Comparison of ENCODE assay signal across 14 cellular contexts in genomic region chr11:295351-296205, GRCh38. TPM values are rescaled to one million over a fixed set of nuclear protein-coding genes. Genes with fewer than 3 reads are reported as not detected.
DNase-seq lines count a peak whose midpoint lies in the region; ATAC-seq and TF ChIP-seq lines count a peak whose summit lies in the region.
"Had no signal": no experiment of that assay in that cellular context is flagged by ENCODE, and none has a peak within 500 bp of the region (broad histone marks: within the 10 kb centered on the region; RNA-seq: fewer than 3 reads in every experiment).

No MANE protein-coding gene starts in this region.

- intact Hi-C loops in psoas muscle (cut with DNase I), result loop anchor here in 1 of 2 donors (5.0 kb wide), 1 partner anchor 67 kb away; no protein-coding TSS in a partner anchor
- intact Hi-C loops in activated T-helper 2 cell treated with anti-CD3 and anti-CD28 coated beads, Interferon-gamma antibody, Interleukin-2, Interleukin-4, amounts not matched to agents 10 μg/mL and 5 μg/mL and 100 μg/mL, durations not matched to agents 14 hours and 24 hours and 36 hours (cut with micrococcal nuclease), result no loop called here

- H3K27ac Mint-ChIP-seq in chondrocyte (ENCODE audit: unreplicated experiment), result no peak overlapping the region
- no peak overlapping the region for H3K27ac Mint-ChIP-seq in activated T-helper 2 cell treated with anti-CD3 and anti-CD28 coated beads, Interferon-gamma antibody, Interleukin-2, Interleukin-4, amounts not matched to agents 10 μg/mL and 5 μg/mL and 100 μg/mL, durations not matched to agents 14 hours and 24 hours and 36 hours

- H3K27ac ChIP-seq in psoas muscle, result no peak overlapping the region
- H3K27ac ChIP-seq: adrenal gland, GM23248, KMS-11, prostate gland had no signal

- no peak overlapping the region for H3K4me3 Mint-ChIP-seq in chondrocyte (ENCODE audit: unreplicated experiment)
- no peak overlapping the region for H3K4me3 Mint-ChIP-seq in activated T-helper 2 cell treated with anti-CD3 and anti-CD28 coated beads, Interferon-gamma antibody, Interleukin-2, Interleukin-4, amounts not matched to agents 10 μg/mL and 5 μg/mL and 100 μg/mL, durations not matched to agents 14 hours and 24 hours and 36 hours (ENCODE audit: low read depth)

- ATAC-seq in psoas muscle, result no peak

- no peak for TF ChIP-seq CTCF in chondrocyte (IDR thresholded peaks at IDR 0.05)
- no peak for TF ChIP-seq CTCF in psoas muscle (IDR thresholded peaks at IDR 0.05)

- peak; percentile 62 for DNase-seq in activated effector memory CD4-positive, alpha-beta T cell treated with anti-CD3 and anti-CD28 coated beads, Interleukin-2, amount 50 U/mL, for 16 hours
- no peak for DNase-seq in activated effector memory CD4-positive, alpha-beta T cell treated with Interleukin-2 at 50 U/mL for 16 hours
- DNase-seq in chondrocyte (ENCODE audit: low spot score) (peak; percentile 84), psoas muscle (peak; percentile 10 to 39), DMS79 treated with DMSO at 0.1 percent for 48 hours (lab: John Stamatoyannopoulos, UW) (no peak)
- no peak for DNase-seq in activated T-helper 2 cell treated with anti-CD3 and anti-CD28 coated beads, Interferon-gamma antibody, Interleukin-2, Interleukin-4, amounts not matched to agents 10 μg/mL and 5 μg/mL and 100 μg/mL, durations not matched to agents 14 hours and 24 hours and 36 hours (ENCODE audit: low spot score)
- DNase-seq: adrenal gland, GM23248, NCI-H1105, NCI-H2171, NCI-H748 treated with DMSO at 0.1 percent for 48 hours had no signal

- no peak overlapping the region for H3K4me3 ChIP-seq in psoas muscle
- H3K4me3 ChIP-seq: adrenal gland, GM23248, prostate gland had no signal

- no peaks in the 10 kb centered on the region for H3K27me3 Mint-ChIP-seq in chondrocyte (ENCODE audit: low read depth)
- H3K27me3 Mint-ChIP-seq in activated T-helper 2 cell treated with anti-CD3 and anti-CD28 coated beads, Interferon-gamma antibody, Interleukin-2, Interleukin-4, amounts not matched to agents 10 μg/mL and 5 μg/mL and 100 μg/mL, durations not matched to agents 14 hours and 24 hours and 36 hours (ENCODE audit: low read depth), result peaks cover 2% of the 10 kb centered on the region

- peaks cover 0 to 38% (median 2%) of the 10 kb centered on the region in 3 donors for H3K27me3 ChIP-seq in psoas muscle (ENCODE audit: insufficient read depth in 3 of 3, low read length in 2 of 3)

- H3K9me3 ChIP-seq in psoas muscle, result no peaks in the 10 kb centered on the region
- H3K9me3 ChIP-seq: adrenal gland, prostate gland had no signal

- H3K36me3 ChIP-seq in psoas muscle (ENCODE audit: insufficient read depth in 1 of 2, low read depth in 1 of 2), result no peaks in the 10 kb centered on the region
- H3K36me3 ChIP-seq: adrenal gland, prostate gland had no signal

- 73 to 77% (median 76%) methylated on average over 25 to 27 of the region's 27 CpGs for WGBS in psoas muscle, 3 donors

- no peaks in the 10 kb centered on the region for H3K4me1 ChIP-seq in psoas muscle
- H3K4me1 ChIP-seq: adrenal gland, prostate gland had no signal

- peaks cover 9% of the 10 kb centered on the region for H3K36me3 Mint-ChIP-seq in chondrocyte (ENCODE audit: low read depth)
- peaks cover 8% of the 10 kb centered on the region for H3K36me3 Mint-ChIP-seq in activated T-helper 2 cell treated with anti-CD3 and anti-CD28 coated beads, Interferon-gamma antibody, Interleukin-2, Interleukin-4, amounts not matched to agents 10 μg/mL and 5 μg/mL and 100 μg/mL, durations not matched to agents 14 hours and 24 hours and 36 hours (ENCODE audit: low read depth)

- H3K4me1 Mint-ChIP-seq in chondrocyte (ENCODE audit: low read depth), result peaks cover 5% of the 10 kb centered on the region
- peaks cover 9% of the 10 kb centered on the region for H3K4me1 Mint-ChIP-seq in activated T-helper 2 cell treated with anti-CD3 and anti-CD28 coated beads, Interferon-gamma antibody, Interleukin-2, Interleukin-4, amounts not matched to agents 10 μg/mL and 5 μg/mL and 100 μg/mL, durations not matched to agents 14 hours and 24 hours and 36 hours (ENCODE audit: low read depth)

- H3K9me3 Mint-ChIP-seq in chondrocyte (ENCODE audit: low read depth), result no peaks in the 10 kb centered on the region
- no peaks in the 10 kb centered on the region for H3K9me3 Mint-ChIP-seq in activated T-helper 2 cell treated with anti-CD3 and anti-CD28 coated beads, Interferon-gamma antibody, Interleukin-2, Interleukin-4, amounts not matched to agents 10 μg/mL and 5 μg/mL and 100 μg/mL, durations not matched to agents 14 hours and 24 hours and 36 hours

RNA-seq across cellular contexts. Expression of gene IFITM5, which starts 3.7 kb away (rescaled TPM):
- total RNA-seq in chondrocyte (not detected in 3 replicates), psoas muscle (not detected)
- not detected for polyA plus RNA-seq in psoas muscle
- not detected in 2 replicates for total RNA-seq in activated T-helper 2 cell treated with anti-CD3 and anti-CD28 coated beads, Interferon-gamma antibody, Interleukin-2, Interleukin-4, amounts not matched to agents 10 μg/mL and 5 μg/mL and 100 μg/mL, durations not matched to agents 14 hours and 24 hours and 36 hours
- total RNA-seq: adrenal gland, GM23248, prostate gland had no signal
- polyA plus RNA-seq: adrenal gland, AG04450, GM23248 had no signal

RNA-seq across cellular contexts. Expression of gene PGGHG, which starts 6.7 kb away (rescaled TPM):
- total RNA-seq in chondrocyte (35.6 to 49.5 TPM (median 49.4 TPM) in 3 replicates), psoas muscle (1 to 10 TPM; 2.9 to 5.1 (median 3.9) TPM)
- polyA plus RNA-seq in psoas muscle, result 1 to 10 TPM; 2.7 to 8.6 (median 4.0) TPM
- 62.0 and 62.8 TPM in 2 replicates for total RNA-seq in activated T-helper 2 cell treated with anti-CD3 and anti-CD28 coated beads, Interferon-gamma antibody, Interleukin-2, Interleukin-4, amounts not matched to agents 10 μg/mL and 5 μg/mL and 100 μg/mL, durations not matched to agents 14 hours and 24 hours and 36 hours

RNA-seq across cellular contexts. Expression of gene IFITM2, which starts 12.0 kb away (rescaled TPM):
- total RNA-seq in chondrocyte (100 to 109 TPM (median 107 TPM) in 3 replicates), psoas muscle (100 to 1,000 TPM; 131 to 161 (median 136) TPM)
- 100 to 1,000 TPM; 109 to 371 (median 181) TPM for polyA plus RNA-seq in psoas muscle
- 680 and 689 TPM in 2 replicates for total RNA-seq in activated T-helper 2 cell treated with anti-CD3 and anti-CD28 coated beads, Interferon-gamma antibody, Interleukin-2, Interleukin-4, amounts not matched to agents 10 μg/mL and 5 μg/mL and 100 μg/mL, durations not matched to agents 14 hours and 24 hours and 36 hours

RNA-seq across cellular contexts. Expression of gene NLRP6, which starts 17.4 kb away (rescaled TPM):
- total RNA-seq in chondrocyte (not detected in 3 replicates), psoas muscle (under 1 TPM in 2 of 4 donors, not detected in 2; 0.10 to 0.17 TPM)
- under 1 TPM in 2 of 3 donors, not detected in 1; 0.03 to 0.04 TPM for polyA plus RNA-seq in psoas muscle
- 0.97 and 1.1 TPM in 2 replicates for total RNA-seq in activated T-helper 2 cell treated with anti-CD3 and anti-CD28 coated beads, Interferon-gamma antibody, Interleukin-2, Interleukin-4, amounts not matched to agents 10 μg/mL and 5 μg/mL and 100 μg/mL, durations not matched to agents 14 hours and 24 hours and 36 hours
- total RNA-seq: GM23248 had no signal
- polyA plus RNA-seq: AG04450, GM23248 had no signal

RNA-seq across cellular contexts. Expression of gene IFITM1, which starts 18.3 kb away (rescaled TPM):
- 1.0 to 3.3 TPM (median 1.6 TPM) in 3 replicates for total RNA-seq in chondrocyte
- 100 to 1,000 TPM in 1 of 4 donors, 10 to 100 TPM in 3; 44.0 to 105 (median 71.3) TPM for total RNA-seq in psoas muscle
- 100 to 1,000 TPM in 1 of 3 donors, 10 to 100 TPM in 2; 39.7 to 107 (median 69.7) TPM for polyA plus RNA-seq in psoas muscle
- total RNA-seq in activated T-helper 2 cell treated with anti-CD3 and anti-CD28 coated beads, Interferon-gamma antibody, Interleukin-2, Interleukin-4, amounts not matched to agents 10 μg/mL and 5 μg/mL and 100 μg/mL, durations not matched to agents 14 hours and 24 hours and 36 hours, result 256 and 260 TPM in 2 replicates

Comparison
In these comparisons a context has a peak if more than half of its experiments do, and no peak if none do; other contexts are left out.
1. DNase-seq: peak in activated effector memory CD4-positive, alpha-beta T cell treated with anti-CD3 and anti-CD28 coated beads, Interleukin-2, amount 50 U/mL, for 16 hours (single experiment), chondrocyte (single experiment) and psoas muscle (2 of 2); none in activated effector memory CD4-positive, alpha-beta T cell treated with Interleukin-2 at 50 U/mL for 16 hours (single experiment), activated T-helper 2 cell treated with anti-CD3 and anti-CD28 coated beads, Interferon-gamma antibody, Interleukin-2, Interleukin-4, amounts not matched to agents 10 μg/mL and 5 μg/mL and 100 μg/mL, durations not matched to agents 14 hours and 24 hours and 36 hours (single experiment) and DMS79 treated with DMSO at 0.1 percent for 48 hours (single experiment).